23 cellular contexts compared by ENCODE assay signal in genomic region chr17:9271989-9272388, GRCh38.
DNase-seq lines count a peak whose midpoint lies in the region; ATAC-seq and TF ChIP-seq lines count a peak whose summit lies in the region.
"Had no signal": no experiment of that assay in that cellular context is flagged by ENCODE, and none has a peak within 500 bp of the region (broad histone marks: within the 10 kb centered on the region; RNA-seq: fewer than 3 reads in every experiment).

No MANE protein-coding gene starts in this region.

- 11 to 13% methylated on average over 8 of the region's 8 CpGs for WGBS in GM23248 (ENCODE audit: low coverage in 1 of 2, low lambda C conversion rate in 2 of 2, missing lambda C conversion rate in 2 of 2), 2 experiments

- peak; percentile 40 for DNase-seq in GM23248
- DNase-seq in coronary artery (ENCODE audit: low spot score): no peak
- DNase-seq in medulla oblongata (ENCODE audit: extremely low spot score): peak; percentile 91
- DNase-seq in retina: peak; percentile 40
- DNase-seq in GM19238 (ENCODE audit: insufficient read length, low spot score): no peak
- DNase-seq in PC-3: no peak
- no peak for DNase-seq in breast epithelium (ENCODE audit: low spot score in 2 of 2)
- DNase-seq: activated CD8-positive, alpha-beta T cell treated with anti-CD3 and anti-CD28 coated beads for 36 hours; activated T-cell treated with anti-CD3 and anti-CD28 coated beads, Interleukin-2, amount 50 U/mL, for 4 hours; CD8-positive, alpha-beta memory T cell; DND-41; HFFc6; immature natural killer cell; natural killer cell; NCI-H748 treated with DMSO at 0.1 percent for 48 hours; OCI-M1; tibial artery had no signal

- H3K27ac ChIP-seq in GM23248: peak overlapping the region; percentile 75
- H3K27ac ChIP-seq in coronary artery: no peak overlapping the region
- no peak overlapping the region for H3K27ac ChIP-seq in PC-3 (ENCODE audit: low read length)
- H3K27ac ChIP-seq in breast epithelium: peak overlapping the region in 1 of 2 donors; percentile 3
- H3K27ac ChIP-seq: heart left ventricle, right atrium auricular region, SJSA1, tibial artery had no signal

- H3K9ac ChIP-seq in GM23248 (peak overlapping the region; percentile 64), PC-3 (ENCODE audit: low read length) (no peak overlapping the region)

- peaks cover 25% of the 10 kb centered on the region for H3F3A ChIP-seq in GM23248 (ENCODE audit: insufficient read depth)
- no peaks in the 10 kb centered on the region for H3F3A ChIP-seq in PC-3 (ENCODE audit: low read length, unreplicated experiment)

- CTCF ChIA-PET in PC-3 (lab: Charles Lee): no interaction called here

- H3K4me3 ChIP-seq in GM23248 (peak overlapping the region; percentile 65), coronary artery (peak overlapping the region; percentile 11), PC-3 (ENCODE audit: low read length) (no peak overlapping the region), breast epithelium (peak overlapping the region in 1 of 3 donors; percentile 18)
- H3K4me3 ChIP-seq: lung, SJSA1, tibial artery had no signal

- TF ChIP-seq POLR2A in breast epithelium (IDR thresholded peaks at IDR 0.05): no peak

- no TSS peak for BruUV-seq in PC-3 (replicated peaks; lab: Mats Ljungman, UMichigan)

- POLR2A ChIA-PET in PC-3 (lab: Charles Lee; ENCODE audit: unreplicated experiment): no interaction called here

- in situ Hi-C loops in GM23248 (cut with MboI): no loop called here

- H3K79me2 ChIP-seq in GM23248 (ENCODE audit: insufficient read depth): no peaks in the 10 kb centered on the region
- no peaks in the 10 kb centered on the region for H3K79me2 ChIP-seq in PC-3 (ENCODE audit: low read length)

- H4K20me1 ChIP-seq in GM23248 (ENCODE audit: insufficient read depth) (no peaks in the 10 kb centered on the region), PC-3 (ENCODE audit: low read length) (no peaks in the 10 kb centered on the region)

- TF ChIP-seq CTCF in coronary artery (IDR thresholded peaks at IDR 0.05) (no peak), PC-3 (conservative IDR thresholded peaks at IDR 0.05; ENCODE audit: low read depth, low read length) (no peak), breast epithelium (IDR thresholded peaks at IDR 0.05) (no peak)

- H2AFZ ChIP-seq in GM23248 (peak overlapping the region; percentile 68), PC-3 (ENCODE audit: low read length) (no peak overlapping the region)

- intact Hi-C loops in PC-3 (cut with micrococcal nuclease): no loop called here
- intact Hi-C loops in breast epithelium (cut with DNase I; ENCODE audit: low total_unique reads): no loop called here

- ATAC-seq in GM18858 (IDR thresholded peaks at IDR 0.05; ENCODE audit: unreplicated experiment) (no peak), PC-3 (no peak)
- ATAC-seq: activated CD8-positive, alpha-beta T cell treated with anti-CD3 and anti-CD28 coated beads for 36 hours; activated T-cell treated with anti-CD3 and anti-CD28 coated beads, Interleukin-2, amount 50 U/mL, for 4 hours; natural killer cell; WTC11 had no signal

- H3K9me2 ChIP-seq in GM23248 (ENCODE audit: insufficient read depth) (no peaks in the 10 kb centered on the region), PC-3 (replicated peaks; ENCODE audit: low read length) (no peaks in the 10 kb centered on the region)

- no peaks in the 10 kb centered on the region for H3K9me3 ChIP-seq in GM23248 (ENCODE audit: low read depth)
- H3K9me3 ChIP-seq in PC-3 (ENCODE audit: low read length): no peaks in the 10 kb centered on the region
- H3K9me3 ChIP-seq in breast epithelium: no peaks in the 10 kb centered on the region
- H3K9me3 ChIP-seq: heart left ventricle, right atrium auricular region, SJSA1, tibial artery had no signal

- H3K36me3 ChIP-seq in GM23248 (ENCODE audit: low read depth): no peaks in the 10 kb centered on the region
- no peaks in the 10 kb centered on the region for H3K36me3 ChIP-seq in PC-3 (ENCODE audit: low read depth, low read length)
- no peaks in the 10 kb centered on the region for H3K36me3 ChIP-seq in breast epithelium
- H3K36me3 ChIP-seq: heart left ventricle, right atrium auricular region, SJSA1 had no signal

- H3K27me3 ChIP-seq in GM23248 (replicated peaks; ENCODE audit: insufficient read depth) (no peaks in the 10 kb centered on the region), PC-3 (ENCODE audit: low read length) (no peaks in the 10 kb centered on the region), breast epithelium (no peaks in the 10 kb centered on the region)
- H3K27me3 ChIP-seq: heart left ventricle, right atrium auricular region, SJSA1, tibial artery had no signal

- H3K4me2 ChIP-seq in GM23248 (ENCODE audit: unreplicated experiment): peak overlapping the region; percentile 90
- H3K4me2 ChIP-seq in PC-3 (ENCODE audit: low read length): no peak overlapping the region

- H3K4me1 ChIP-seq in GM23248 (ENCODE audit: insufficient read depth) (peaks cover 27% of the 10 kb centered on the region), PC-3 (ENCODE audit: insufficient read depth, low read length) (no peaks in the 10 kb centered on the region), breast epithelium (no peaks in the 10 kb centered on the region)
- H3K4me1 ChIP-seq: SJSA1 had no signal

Comparison
In these comparisons a context has a peak if more than half of its experiments do, and no peak if none do; other contexts are left out.
1. DNase-seq: peak in GM23248 (single experiment), medulla oblongata (single experiment) and retina (single experiment); none in coronary artery (single experiment), GM19238 (single experiment), PC-3 (single experiment) and breast epithelium (0 of 2).